In genomic region chr11:58567889-58568512, GRCh38 we compare ENCODE assay signal across 8 cellular contexts. TPM values are rescaled to one million over a fixed set of nuclear protein-coding genes. Genes with fewer than 3 reads are reported as not detected.
DNase-seq lines count a peak whose midpoint lies in the region; ATAC-seq, FAIRE-seq and TF ChIP-seq lines count a peak whose summit lies in the region.

No MANE protein-coding gene starts in this region.

- H3K27me3 ChIP-seq in WERI-Rb-1 (ENCODE audit: insufficient read depth, low read depth, severe bottlenecking) (no peaks in the 10 kb centered on the region), bronchial epithelial cell (ENCODE audit: control insufficient read depth, insufficient read depth, low read length) (no peaks in the 10 kb centered on the region), lung (ENCODE audit: control insufficient read depth, insufficient read depth) (no peaks in the 10 kb centered on the region)

- FAIRE-seq in bronchial epithelial cell (lab: Jason Lieb, UNC), result no peak

- H3K9me3 ChIP-seq in WERI-Rb-1 (ENCODE audit: severe bottlenecking), result no peaks in the 10 kb centered on the region
- H3K9me3 ChIP-seq in lung (ENCODE audit: control insufficient read depth in 2 of 2, insufficient read depth in 1 of 2, low read length in 1 of 2), result no peaks in the 10 kb centered on the region

- WGBS in lung, 2 donors, result 50 to 54% methylated on average over 4 of the region's 4 CpGs

- peak; percentile 79 for DNase-seq in activated gamma-delta T cell treated with Interleukin-2 at 50 U/mL for 16 hours
- DNase-seq in activated gamma-delta T cell (lab: John Stamatoyannopoulos, UW), result no peak
- DNase-seq in NCI-H1105 (lab: John Stamatoyannopoulos, UW), result peak; percentile 14
- DNase-seq in WERI-Rb-1, result peak; percentile 60
- peak; percentile 61 for DNase-seq in bronchial epithelial cell (ENCODE audit: low read depth)
- peak; percentile 47 for DNase-seq in lung (ENCODE audit: low spot score)
- DNase-seq in stimulated activated CD8-positive, alpha-beta memory T cell treated with anti-CD3 and anti-CD28 coated beads, Interleukin-2, amount 100 ng/mL, for 1 hour (ENCODE audit: low read depth in 2 of 2), result peak; percentile 59 to 60

- H3K4me1 ChIP-seq in lung (ENCODE audit: control insufficient read depth in 2 of 2, insufficient read depth in 2 of 2, low read length in 2 of 2), result peaks cover 0 to 1% of the 10 kb centered on the region in 2 donors

- ATAC-seq in HG02759 (IDR thresholded peaks at IDR 0.05; ENCODE audit: unreplicated experiment) (peak; percentile 87), lung (ENCODE audit: insufficient read depth, low FRiP score) (peak; percentile 82)

- TF ChIP-seq CTCF in WERI-Rb-1 (IDR thresholded peaks at IDR 0.05; ENCODE audit: low read depth, low read length) (peak; percentile 78), bronchial epithelial cell (IDR thresholded peaks at IDR 0.05; ENCODE audit: insufficient read depth, low read length, severe bottlenecking) (peak; percentile 73), lung (IDR thresholded peaks at IDR 0.05; ENCODE audit: control extremely low read depth, extremely low read depth) (peak; percentile 45)

- H3K36me3 ChIP-seq in WERI-Rb-1 (no peaks in the 10 kb centered on the region), bronchial epithelial cell (ENCODE audit: control insufficient read depth, insufficient read depth, low read length) (no peaks in the 10 kb centered on the region), lung (ENCODE audit: control insufficient read depth in 2 of 2, insufficient read depth in 2 of 2, low read length in 2 of 2) (peaks cover 10 to 12% of the 10 kb centered on the region in 2 donors)

- H3K4me3 ChIP-seq in WERI-Rb-1 (ENCODE audit: low read depth, low read length) (no peak overlapping the region), bronchial epithelial cell (ENCODE audit: low read depth, low read length) (no peak overlapping the region), lung (no peak overlapping the region)

- no peak overlapping the region for H3K27ac ChIP-seq in WERI-Rb-1
- H3K27ac ChIP-seq in lung (ENCODE audit: low read depth in 1 of 2, low read length in 1 of 2), result no peak overlapping the region

RNA-seq across cellular contexts. Expression of gene LPXN, which starts 7.7 kb away (rescaled TPM):
- total RNA-seq in bronchial epithelial cell (1.6 and 1.7 TPM in 2 replicates), lung (10 to 100 TPM in 1 of 2 donors, 1 to 10 TPM in 1; 9.3 to 31.3 TPM)
- polyA plus RNA-seq in lung, result 10 to 100 TPM; 20.4 to 35.0 TPM

RNA-seq across cellular contexts. Expression of gene ZFP91, which starts 10.9 kb away (rescaled TPM):
- 48.6 and 49.5 TPM in 2 replicates for total RNA-seq in bronchial epithelial cell
- 10 to 100 TPM; 39.1 to 47.0 TPM for total RNA-seq in lung
- polyA plus RNA-seq in lung, result 10 to 100 TPM; 11.1 to 23.4 TPM

RNA-seq across cellular contexts. Expression of gene CNTF, which starts 54.5 kb away (rescaled TPM):
- total RNA-seq in bronchial epithelial cell, result 2.0 and 2.4 TPM in 2 replicates
- 1 to 10 TPM; 1.3 to 2.0 TPM for total RNA-seq in lung
- polyA plus RNA-seq in lung, result under 1 TPM; 0.28 to 0.80 TPM
